1 cellular context compared by ENCODE assay signal in genomic region chr20:37154684-37155298, GRCh38.
TF ChIP-seq lines count a peak whose summit lies in the region.

No MANE protein-coding gene starts in this region.

TF ChIP-seq in K562, 482 proteins besides CTCF, POLR2A, EP300 and RAD21 (continued from another document and continues in another):
- no peak for TF ChIP-seq ZNF609 (CRISPR knock-in tag; IDR thresholded peaks at IDR 0.05; ENCODE audit: borderline replicate concordance)
- TF ChIP-seq GABPB2 (CRISPR knock-in tag; conservative IDR thresholded peaks at IDR 0.05) = no peak
- TF ChIP-seq ZNF449 (CRISPR knock-in tag; IDR thresholded peaks at IDR 0.05) = peak; percentile 38; the same call in 1 of the 2 replicates
- no peak for TF ChIP-seq ZNF79 (CRISPR knock-in tag; IDR thresholded peaks at IDR 0.05; ENCODE audit: low read depth)
- TF ChIP-seq ZHX1 (conservative IDR thresholded peaks at IDR 0.05; ENCODE audit: low read length) = no peak
- no peak for TF ChIP-seq ELK1 (CRISPR knock-in tag; IDR thresholded peaks at IDR 0.05)
- TF ChIP-seq ARNT (IDR thresholded peaks at IDR 0.05) = peak in 1 of 2 experiments; percentile 86; a peak in 2 of 4 replicates
- no peak for TF ChIP-seq C11orf30 (IDR thresholded peaks at IDR 0.05; ENCODE audit: low read depth)
- no peak for TF ChIP-seq POLR3A (IDR thresholded peaks at IDR 0.05; ENCODE audit: borderline replicate concordance, extremely low read depth, insufficient read depth, insufficient read length)
- no peak for TF ChIP-seq ZBTB33 (CRISPR knock-in tag; IDR thresholded peaks at IDR 0.05)
- TF ChIP-seq MBD2 (IDR thresholded peaks at IDR 0.05; ENCODE audit: borderline replicate concordance, low read depth) = peak; percentile 55
- peak; percentile 51; the same call in 1 of the 2 replicates for TF ChIP-seq CEBPG (CRISPR knock-in tag; IDR thresholded peaks at IDR 0.05)
- peak; percentile 42 to 64; a peak in 3 of 4 replicates for TF ChIP-seq CEBPG (tag; conservative IDR thresholded peaks at IDR 0.05 in 1 of 2, IDR thresholded peaks at IDR 0.05 in 1 of 2)
- peak in 1 of 3 experiments; percentile 80; a peak in 2 of 6 replicates for TF ChIP-seq ZBTB11 (CRISPR knock-in tag; IDR thresholded peaks at IDR 0.05)
- no peak for TF ChIP-seq ATF4 (CRISPR knock-in tag; IDR thresholded peaks at IDR 0.05)
- TF ChIP-seq RBM15 (IDR thresholded peaks at IDR 0.05; ENCODE audit: insufficient read depth, low read length) = no peak
- TF ChIP-seq ZBED1 (IDR thresholded peaks at IDR 0.05) = peak; percentile 67; the same call in 1 of the 2 replicates
- 0 out of 2 replicates have a peak, but pooled peaks have one; percentile 10 for TF ChIP-seq NFE2 (IDR thresholded peaks at IDR 0.05; ENCODE audit: low read depth)
- no peak for TF ChIP-seq BRCA1 (IDR thresholded peaks at IDR 0.05)
- TF ChIP-seq BRCA1 (CRISPR knock-in tag; IDR thresholded peaks at IDR 0.05) = no peak
- TF ChIP-seq ZNF134 (CRISPR knock-in tag; conservative IDR thresholded peaks at IDR 0.05) = no peak
- no peak for TF ChIP-seq CUX1 (CRISPR knock-in tag; IDR thresholded peaks at IDR 0.05)
- no peak for TF ChIP-seq ZNF143 (CRISPR knock-in tag; IDR thresholded peaks at IDR 0.05)
- TF ChIP-seq CEBPB (tag; IDR thresholded peaks at IDR 0.05) = peak; percentile 96
- no peak for TF ChIP-seq HCFC1 (IDR thresholded peaks at IDR 0.05; ENCODE audit: low read depth, low read length)
- no peak for TF ChIP-seq MXD1 (CRISPR knock-in tag; IDR thresholded peaks at IDR 0.05; ENCODE audit: borderline replicate concordance, poor library complexity, severe bottlenecking)
- no peak for TF ChIP-seq HNRNPH1 (optimal IDR thresholded peaks at IDR 0.05; ENCODE audit: low read depth, low read length)
